9 cellular contexts compared by ENCODE assay signal in genomic region chr1:33367488-33368405, GRCh38. TPM values are rescaled to one million over a fixed set of nuclear protein-coding genes. Genes with fewer than 3 reads are reported as not detected.
DNase-seq lines count a peak whose midpoint lies in the region; ATAC-seq and TF ChIP-seq lines count a peak whose summit lies in the region.
"Had no signal": no experiment of that assay in that cellular context is flagged by ENCODE, and none has a peak within 500 bp of the region (broad histone marks: within the 10 kb centered on the region; RNA-seq: fewer than 3 reads in every experiment).

No MANE protein-coding gene starts in this region.

- POLR2A ChIA-PET in CD8-positive, alpha-beta memory T cell (lab: Charles Lee): no interaction called here

- ATAC-seq in left colon (peak; percentile 94), GM21619 (IDR thresholded peaks at IDR 0.05; ENCODE audit: unreplicated experiment) (no peak)

- no peaks in the 10 kb centered on the region for H3K36me3 Mint-ChIP-seq in CD8-positive, alpha-beta memory T cell
- H3K36me3 Mint-ChIP-seq in chondrocyte (ENCODE audit: low read depth): peaks cover 1% of the 10 kb centered on the region

- in situ Hi-C loops in HAP-1 (cut with MboI; ENCODE audit: low sequenced_read_pairs): no loop called here

- TF ChIP-seq CTCF in chondrocyte (IDR thresholded peaks at IDR 0.05): peak; percentile 98

- H3K27ac Mint-ChIP-seq in CD8-positive, alpha-beta memory T cell: peak overlapping the region in 2 of 8 donors; percentile 8 to 33
- no peak overlapping the region for H3K27ac Mint-ChIP-seq in chondrocyte (ENCODE audit: unreplicated experiment)

- H3K4me3 Mint-ChIP-seq in CD8-positive, alpha-beta memory T cell: no peak overlapping the region
- H3K4me3 Mint-ChIP-seq in chondrocyte (ENCODE audit: unreplicated experiment): no peak overlapping the region

- H3K4me1 ChIP-seq in CD8-positive, alpha-beta memory T cell (ENCODE audit: insufficient read depth, low read length): no peaks in the 10 kb centered on the region
- H3K4me1 ChIP-seq in HAP-1: peaks cover 13% of the 10 kb centered on the region

- intact Hi-C loops in left colon (cut with DNase I, micrococcal nuclease): loop anchor here (2.0 to 10.0 kb wide), 2 partner anchors 73 kb away; no protein-coding TSS in a partner anchor

- no peaks in the 10 kb centered on the region for H3K9me3 Mint-ChIP-seq in CD8-positive, alpha-beta memory T cell
- no peaks in the 10 kb centered on the region for H3K9me3 Mint-ChIP-seq in chondrocyte (ENCODE audit: low read depth)

- CTCF ChIA-PET in CD8-positive, alpha-beta memory T cell (lab: Charles Lee): interaction anchor here (1.3 to 5.6 kb wide), 4 partner anchors 32 to 80 kb away, joined by 3 to 75 read pairs (median 4); no protein-coding TSS in a partner anchor

- H3K9me3 ChIP-seq in CD8-positive, alpha-beta memory T cell (ENCODE audit: low read length): no peaks in the 10 kb centered on the region
- H3K9me3 ChIP-seq in HAP-1: no peaks in the 10 kb centered on the region

- peaks cover 5 to 8% of the 10 kb centered on the region in 2 donors for H3K27me3 Mint-ChIP-seq in CD8-positive, alpha-beta memory T cell
- H3K27me3 Mint-ChIP-seq in chondrocyte (ENCODE audit: low read depth): no peaks in the 10 kb centered on the region

- H3K36me3 ChIP-seq in CD8-positive, alpha-beta memory T cell (ENCODE audit: insufficient read depth, low read length): no peaks in the 10 kb centered on the region
- no peaks in the 10 kb centered on the region for H3K36me3 ChIP-seq in HAP-1 (replicated peaks)

- DNase-seq in CD8-positive, alpha-beta memory T cell: peak; percentile 71 to 87 (median 78)
- DNase-seq in HAP-1 (ENCODE audit: low spot score in 2 of 2) (peak; percentile 53 to 90), NCI-H2196 (lab: John Stamatoyannopoulos, UW; ENCODE audit: unreplicated experiment) (peak; percentile 87), chondrocyte (ENCODE audit: low spot score) (no peak), left colon (peak; percentile 77 to 91)
- peak; percentile 90 for DNase-seq in activated CD4-positive, alpha-beta T cell treated with anti-CD3 and anti-CD28 coated beads for 48 hours
- peak; percentile 90 for DNase-seq in stimulated activated CD4-positive, alpha-beta T cell treated with anti-CD3 and anti-CD28 coated beads, Interleukin-2, amount 100 ng/mL, for 24 hours

- no peaks in the 10 kb centered on the region for H3K27me3 ChIP-seq in CD8-positive, alpha-beta memory T cell (ENCODE audit: insufficient read depth, low read length, poor library complexity, severe bottlenecking)
- no peaks in the 10 kb centered on the region for H3K27me3 ChIP-seq in HAP-1 (ENCODE audit: low read depth)

- peaks cover 0 to 3% (median 1%) of the 10 kb centered on the region in 3 donors for H3K4me1 Mint-ChIP-seq in CD8-positive, alpha-beta memory T cell
- H3K4me1 Mint-ChIP-seq in chondrocyte (ENCODE audit: low read depth): peaks cover 52% of the 10 kb centered on the region

- H3K4me3 ChIP-seq in CD8-positive, alpha-beta memory T cell (ENCODE audit: low read length): no peak overlapping the region
- no peak overlapping the region for H3K4me3 ChIP-seq in HAP-1
- H3K4me3 ChIP-seq: SK-N-MC had no signal

- no peak overlapping the region for H3K27ac ChIP-seq in CD8-positive, alpha-beta memory T cell (ENCODE audit: low read depth, low read length)
- H3K27ac ChIP-seq: SK-N-MC had no signal

RNA-seq across cellular contexts. Expression of gene A3GALT2, which starts 46.8 kb away (rescaled TPM):
- not detected for total RNA-seq in CD8-positive, alpha-beta memory T cell
- not detected for polyA plus RNA-seq in CD8-positive, alpha-beta memory T cell
- total RNA-seq in chondrocyte (0.27 TPM in 1 of 3 replicates, not detected in the others), left colon (not detected)
